Comparison of ENCODE assay signal across 1 cellular context in genomic region chr20:38426498-38426897, GRCh38.
TF ChIP-seq lines count a peak whose summit lies in the region.

No MANE protein-coding gene starts in this region.

TF ChIP-seq in GM12878, 131 proteins besides CTCF, POLR2A, EP300 and RAD21 (continued from another document):
- no peak for TF ChIP-seq REST (IDR thresholded peaks at IDR 0.05; ENCODE audit: low read depth, low read length)
- TF ChIP-seq KAT2A (conservative IDR thresholded peaks at IDR 0.05; ENCODE audit: control insufficient read depth, low read depth, low read length): no peak
